In genomic region chr13:45337395-45337794, GRCh38 we compare ENCODE assay signal across 1 cellular context.
TF ChIP-seq lines count a peak whose summit lies in the region.

No MANE protein-coding gene starts in this region.

TF ChIP-seq in HepG2, 621 proteins besides CTCF, POLR2A, EP300 and RAD21:
- TF ChIP-seq, protein P1, sequence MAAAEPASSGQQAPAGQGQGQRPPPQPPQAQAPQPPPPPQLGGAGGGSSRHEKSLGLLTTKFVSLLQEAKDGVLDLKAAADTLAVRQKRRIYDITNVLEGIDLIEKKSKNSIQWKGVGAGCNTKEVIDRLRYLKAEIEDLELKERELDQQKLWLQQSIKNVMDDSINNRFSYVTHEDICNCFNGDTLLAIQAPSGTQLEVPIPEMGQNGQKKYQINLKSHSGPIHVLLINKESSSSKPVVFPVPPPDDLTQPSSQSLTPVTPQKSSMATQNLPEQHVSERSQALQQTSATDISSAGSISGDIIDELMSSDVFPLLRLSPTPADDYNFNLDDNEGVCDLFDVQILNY (CRISPR knock-in tag; conservative IDR thresholded peaks at IDR 0.05), result no peak
- no peak for TF ChIP-seq ZUFSP (CRISPR knock-in tag; IDR thresholded peaks at IDR 0.05; ENCODE audit: borderline replicate concordance)
- no peak for TF ChIP-seq ZNF160 (CRISPR knock-in tag; IDR thresholded peaks at IDR 0.05)
- peak; percentile 69 for TF ChIP-seq RBM22 (optimal IDR thresholded peaks at IDR 0.05; ENCODE audit: low read length)
- TF ChIP-seq, protein P2, sequence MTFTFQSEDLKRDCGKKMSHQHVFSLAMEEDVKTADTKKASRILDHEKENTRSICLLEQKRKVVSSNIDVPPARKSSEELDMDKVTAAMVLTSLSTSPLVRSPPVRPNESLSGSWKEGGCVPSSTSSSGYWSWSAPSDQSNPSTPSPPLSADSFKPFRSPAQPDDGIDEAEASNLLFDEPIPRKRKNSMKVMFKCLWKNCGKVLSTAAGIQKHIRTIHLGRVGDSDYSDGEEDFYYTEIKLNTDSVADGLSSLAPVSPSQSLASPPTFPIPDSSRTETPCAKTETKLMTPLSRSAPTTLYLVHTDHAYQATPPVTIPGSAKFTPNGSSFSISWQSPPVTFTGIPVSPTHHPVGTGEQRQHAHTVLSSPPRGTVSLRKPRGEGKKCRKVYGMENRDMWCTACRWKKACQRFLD (CRISPR knock-in tag; IDR thresholded peaks at IDR 0.05; ENCODE audit: borderline replicate concordance), result no peak
